Comparison of ENCODE assay signal across 8 cellular contexts in genomic region chr1:25245809-25246599, GRCh38. TPM values are rescaled to one million over a fixed set of nuclear protein-coding genes. Genes with fewer than 3 reads are reported as not detected.
A peak's percentile ranks its signal among the peaks of the same experiment; 100 is the strongest.
DNase-seq lines count a peak whose midpoint lies in the region; ATAC-seq and TF ChIP-seq lines count a peak whose summit lies in the region.

No MANE protein-coding gene starts in this region.

- peaks cover 34% of the 10 kb centered on the region for H3K36me3 ChIP-seq in GM23338 (ENCODE audit: insufficient read depth)

- ATAC-seq in GM23338, result peak; percentile 6; the same call in 1 of the 3 replicates
- ATAC-seq in T-cell (replicated peaks in 1 of 4), result no peak

- H3K4me3 ChIP-seq in AG09309 (ENCODE audit: control insufficient read depth, low read depth, low read length) (peak overlapping the region; percentile 89), GM23338 (peak overlapping the region; percentile 75), fibroblast of the aortic adventitia (ENCODE audit: low read depth, low read length) (peak overlapping the region; percentile 100)

- H3K36me3 Mint-ChIP-seq in GM23338 (ENCODE audit: low read depth) (peaks cover 54% of the 10 kb centered on the region), T-cell (peaks cover 39% of the 10 kb centered on the region), osteocyte (ENCODE audit: unreplicated experiment) (peaks cover 41% of the 10 kb centered on the region)

- peak overlapping the region; percentile 97 for H3K27ac Mint-ChIP-seq in GM23338
- peak overlapping the region; percentile 99 for H3K27ac Mint-ChIP-seq in T-cell
- H3K27ac Mint-ChIP-seq in osteocyte (ENCODE audit: unreplicated experiment), result peak overlapping the region; percentile 98

- peaks cover 31% of the 10 kb centered on the region for H3K79me2 ChIP-seq in GM23338 (replicated peaks; ENCODE audit: insufficient read depth)

- peaks cover 4% of the 10 kb centered on the region for H4K20me1 ChIP-seq in GM23338 (replicated peaks; ENCODE audit: insufficient read depth)

- H3K9me2 ChIP-seq in GM23338 (ENCODE audit: insufficient read depth), result no peaks in the 10 kb centered on the region

- CTCF ChIA-PET in T-cell (lab: Charles Lee), result no interaction called here

- H3K4me1 ChIP-seq in GM23338 (ENCODE audit: insufficient read depth), result no peaks in the 10 kb centered on the region; the same call in 1 of the 2 replicates

- no peaks in the 10 kb centered on the region; the same call in 1 of the 3 replicates for H3K9me3 Mint-ChIP-seq in GM23338
- no peaks in the 10 kb centered on the region for H3K9me3 Mint-ChIP-seq in T-cell
- no peaks in the 10 kb centered on the region for H3K9me3 Mint-ChIP-seq in osteocyte (ENCODE audit: unreplicated experiment)

- TF ChIP-seq CTCF in AG09309 (IDR thresholded peaks at IDR 0.05; ENCODE audit: control insufficient read depth, insufficient read depth, low read depth, low read length, missing control alignments) (no peak), GM23338 (conservative IDR thresholded peaks at IDR 0.05; ENCODE audit: low read depth in 2 of 2) (no peak), fibroblast of the aortic adventitia (IDR thresholded peaks at IDR 0.05; ENCODE audit: insufficient read depth, low read length) (no peak), osteocyte (IDR thresholded peaks at IDR 0.05) (no peak)

- H3K27me3 Mint-ChIP-seq in GM23338 (ENCODE audit: insufficient read depth, low read depth, poor library complexity) (peaks cover 11% of the 10 kb centered on the region), T-cell (no peaks in the 10 kb centered on the region), osteocyte (ENCODE audit: unreplicated experiment) (no peaks in the 10 kb centered on the region)

- H2AFZ ChIP-seq in GM23338, result 0 out of 2 replicates have a peak overlapping the region, but pooled peaks have one; percentile 45

- peak overlapping the region; percentile 89 for H3K4me3 Mint-ChIP-seq in GM23338
- peak overlapping the region; percentile 96 to 98 (median 98) for H3K4me3 Mint-ChIP-seq in T-cell
- H3K4me3 Mint-ChIP-seq in osteocyte (ENCODE audit: unreplicated experiment), result peak overlapping the region; percentile 91

- DNase-seq in AG09309 (ENCODE audit: low read depth) (no peak), GM23338 (ENCODE audit: low spot score) (peak; percentile 63), T-cell (no peak), fibroblast of the aortic adventitia (ENCODE audit: low read depth) (peak; percentile 52), osteocyte (ENCODE audit: extremely low spot score, unreplicated experiment) (no peak), GM19240 (ENCODE audit: insufficient read length, low spot score) (no peak), SIG-M5 treated with dmso at 0.1 percent for 504 hours (lab: John Stamatoyannopoulos, UW; ENCODE audit: unreplicated experiment) (no peak), SKM-1 (lab: John Stamatoyannopoulos, UW; ENCODE audit: unreplicated experiment) (no peak)

- peak overlapping the region; percentile 73 for H3K4me2 ChIP-seq in GM23338

- no peaks in the 10 kb centered on the region for H3K27me3 ChIP-seq in GM23338 (ENCODE audit: insufficient read depth)

- H3K4me1 Mint-ChIP-seq in GM23338 (peaks cover 12% of the 10 kb centered on the region), T-cell (peaks cover 53 to 62% (median 55%) of the 10 kb centered on the region in 3 donors), osteocyte (ENCODE audit: unreplicated experiment) (peaks cover 40% of the 10 kb centered on the region)

- POLR2A ChIA-PET in T-cell (lab: Charles Lee), result interaction anchor here (0.5 to 3.4 kb wide), 5 partner anchors 13 to 1548 kb away, joined by 4 to 37 read pairs (median 5); partner anchors contain the start of gene SYF2 (in 2 of the 2)

- no peak overlapping the region for H3K27ac ChIP-seq in GM23338 (ENCODE audit: low read depth)

- peaks cover 4% of the 10 kb centered on the region; the same call in 1 of the 2 replicates for H3F3A ChIP-seq in GM23338 (replicated peaks; ENCODE audit: low read depth)

TF ChIP-seq in GM23338, 12 proteins besides CTCF, POLR2A, EP300 and RAD21 (continues in another document):
- TF ChIP-seq STAT1 (IDR thresholded peaks at IDR 0.05; ENCODE audit: unreplicated experiment), result no peak
- no peak for TF ChIP-seq ZNF462 (CRISPR knock-in tag; IDR thresholded peaks at IDR 0.05)
- TF ChIP-seq JUNB (IDR thresholded peaks at IDR 0.05; ENCODE audit: unreplicated experiment), result no peak
- no peak for TF ChIP-seq ZNF114 (CRISPR knock-in tag; IDR thresholded peaks at IDR 0.05)
- peak; percentile 42; the same call in 1 of the 2 replicates for TF ChIP-seq POLR2AphosphoS5 (IDR thresholded peaks at IDR 0.05; ENCODE audit: low read depth)

RNA-seq across cellular contexts. Expression of gene RSRP1, which starts 1.2 kb away (rescaled TPM):
- total RNA-seq in GM23338 (2014; rRNA removed; shearing (Covaris generic)), result 91.4 and 107 TPM in 2 replicates
- polyA plus RNA-seq in GM23338 (2016; fragmentation: Nextera tagmentation; extraction: Ambion mirVana), result 77.0 and 93.7 TPM in 2 replicates
- 100 to 1,000 TPM; 433 to 572 (median 461) TPM for total RNA-seq in T-cell
- total RNA-seq in fibroblast of the aortic adventitia (ENCODE audit: low replicate concordance), result 51.2 and 174 TPM in 2 replicates
- 122 and 126 TPM in 2 replicates for total RNA-seq in osteocyte

RNA-seq across cellular contexts. Expression of gene SYF2, which starts 13.7 kb away (rescaled TPM):
- 22.9 and 24.6 TPM in 2 replicates for total RNA-seq in GM23338 (2014; rRNA removed; shearing (Covaris generic))
- 74.5 and 82.6 TPM in 2 replicates for polyA plus RNA-seq in GM23338 (2016; fragmentation: Nextera tagmentation; extraction: Ambion mirVana)
- total RNA-seq in T-cell, result 10 to 100 TPM; 65.9 to 71.4 (median 68.6) TPM
- 44.7 and 227 TPM in 2 replicates for total RNA-seq in fibroblast of the aortic adventitia (ENCODE audit: low replicate concordance)
- 35.6 and 38.4 TPM in 2 replicates for total RNA-seq in osteocyte

RNA-seq across cellular contexts. Expression of gene RHD, which starts 26.3 kb away (rescaled TPM):
- 0.21 TPM in 1 of 2 replicates, not detected in the other for total RNA-seq in GM23338 (2014; rRNA removed; shearing (Covaris generic))
- polyA plus RNA-seq in GM23338 (2016; fragmentation: Nextera tagmentation; extraction: Ambion mirVana), result 0.26 and 0.31 TPM in 2 replicates
- total RNA-seq in T-cell (under 1 TPM in 2 of 5 donors, not detected in 3; 0.13 to 0.19 TPM), fibroblast of the aortic adventitia (ENCODE audit: low replicate concordance) (not detected in 2 replicates), osteocyte (not detected in 2 replicates)

Comparison
In these comparisons a context has a peak if more than half of its experiments do, and no peak if none do; other contexts are left out.
1. DNase-seq: peak in GM23338 (single experiment) and fibroblast of the aortic adventitia (single experiment); none in AG09309 (single experiment), T-cell (0 of 34), osteocyte (single experiment), GM19240 (single experiment), SIG-M5 treated with dmso at 0.1 percent for 504 hours (single experiment) and SKM-1 (single experiment).
2. Peak in every context shown above with its lines, with median percentiles within 50 percentile points of each other: H3K4me3 ChIP-seq, H3K27ac Mint-ChIP-seq and H3K4me3 Mint-ChIP-seq.